Comparison of ENCODE assay signal across 11 cellular contexts in genomic region chr16:49462989-49463371, GRCh38.
DNase-seq lines count a peak whose midpoint lies in the region; ATAC-seq and TF ChIP-seq lines count a peak whose summit lies in the region.
"Had no signal": no experiment of that assay in that cellular context is flagged by ENCODE, and none has a peak within 500 bp of the region (broad histone marks: within the 10 kb centered on the region; RNA-seq: fewer than 3 reads in every experiment).

No MANE protein-coding gene starts in this region.

- H3K27me3 ChIP-seq in right atrium auricular region (no peaks in the 10 kb centered on the region), colonic mucosa (no peaks in the 10 kb centered on the region)
- H3K27me3 ChIP-seq: testis had no signal

- H3K4me3 ChIP-seq in right atrium auricular region (no peak overlapping the region), colonic mucosa (no peak overlapping the region)
- H3K4me3 ChIP-seq: cardiac muscle cell, testis had no signal

- H3K4me1 ChIP-seq in right atrium auricular region (peaks cover 0 to 6% of the 10 kb centered on the region in 2 donors), colonic mucosa (no peaks in the 10 kb centered on the region)
- H3K4me1 ChIP-seq: testis had no signal

- peaks cover 4% of the 10 kb centered on the region; the same call in 1 of the 2 replicates for H3K36me3 Mint-ChIP-seq in HFFc6 (ENCODE audit: low read depth)
- H3K36me3 Mint-ChIP-seq: mesothelial cell of epicardium had no signal

- no peak overlapping the region for H3K4me3 Mint-ChIP-seq in HFFc6
- H3K4me3 Mint-ChIP-seq: mesothelial cell of epicardium had no signal

- H3K27me3 Mint-ChIP-seq in HFFc6 (ENCODE audit: insufficient read depth): peaks cover 4% of the 10 kb centered on the region; the same call in 1 of the 2 replicates

- ATAC-seq in Right ventricle myocardium superior (ENCODE audit: poor library complexity): no peak
- no peak for ATAC-seq in HG03469 (IDR thresholded peaks at IDR 0.05; ENCODE audit: unreplicated experiment)

- no peaks in the 10 kb centered on the region for H3K4me1 Mint-ChIP-seq in HFFc6 (ENCODE audit: low read depth)

- H3K9me3 ChIP-seq in right atrium auricular region (no peaks in the 10 kb centered on the region), colonic mucosa (no peaks in the 10 kb centered on the region)
- H3K9me3 ChIP-seq: testis had no signal

- intact Hi-C loops in Right ventricle myocardium superior (cut with DNase I) (no loop called here), colonic mucosa (cut with DNase I) (no loop called here)

- no peak overlapping the region for H3K9ac ChIP-seq in colonic mucosa (ENCODE audit: low read depth in 2 of 2, low read length in 2 of 2)

- H3K27ac ChIP-seq in right atrium auricular region (no peak overlapping the region), colonic mucosa (no peak overlapping the region)
- H3K27ac ChIP-seq: cardiac muscle cell, testis had no signal

- peaks cover 29% of the 10 kb centered on the region for H3K9me3 Mint-ChIP-seq in HFFc6
- H3K9me3 Mint-ChIP-seq: mesothelial cell of epicardium had no signal

- no peak overlapping the region for H3K27ac Mint-ChIP-seq in HFFc6
- H3K27ac Mint-ChIP-seq: mesothelial cell of epicardium had no signal

- TF ChIP-seq CTCF in right atrium auricular region (IDR thresholded peaks at IDR 0.05) (no peak), colonic mucosa (IDR thresholded peaks at IDR 0.05) (no peak), HFFc6 (IDR thresholded peaks at IDR 0.05) (no peak)

- H3K36me3 ChIP-seq in right atrium auricular region: no peaks in the 10 kb centered on the region
- no peaks in the 10 kb centered on the region for H3K36me3 ChIP-seq in colonic mucosa
- H3K36me3 ChIP-seq: cardiac muscle cell had no signal

- DNase-seq in right atrium auricular region (ENCODE audit: low spot score) (peak; percentile 26), Right ventricle myocardium superior (no peak), NCI-H1417 treated with DMSO at 0.1 percent for 48 hours (lab: John Stamatoyannopoulos, UW) (peak; percentile 64), colonic mucosa (peak; percentile 13), ureter (ENCODE audit: low spot score) (peak; percentile 33), T-helper 9 cell (no peak), HFFc6 (no peak)
- DNase-seq: testis had no signal

Comparison
In these comparisons a context has a peak if more than half of its experiments do, and no peak if none do; other contexts are left out.
1. DNase-seq: peak in right atrium auricular region (single experiment), NCI-H1417 treated with DMSO at 0.1 percent for 48 hours (single experiment), colonic mucosa (single experiment) and ureter (single experiment); none in Right ventricle myocardium superior (single experiment), T-helper 9 cell (single experiment) and HFFc6 (single experiment).